2 cellular contexts compared by ENCODE assay signal in the genomic region with DNA sequence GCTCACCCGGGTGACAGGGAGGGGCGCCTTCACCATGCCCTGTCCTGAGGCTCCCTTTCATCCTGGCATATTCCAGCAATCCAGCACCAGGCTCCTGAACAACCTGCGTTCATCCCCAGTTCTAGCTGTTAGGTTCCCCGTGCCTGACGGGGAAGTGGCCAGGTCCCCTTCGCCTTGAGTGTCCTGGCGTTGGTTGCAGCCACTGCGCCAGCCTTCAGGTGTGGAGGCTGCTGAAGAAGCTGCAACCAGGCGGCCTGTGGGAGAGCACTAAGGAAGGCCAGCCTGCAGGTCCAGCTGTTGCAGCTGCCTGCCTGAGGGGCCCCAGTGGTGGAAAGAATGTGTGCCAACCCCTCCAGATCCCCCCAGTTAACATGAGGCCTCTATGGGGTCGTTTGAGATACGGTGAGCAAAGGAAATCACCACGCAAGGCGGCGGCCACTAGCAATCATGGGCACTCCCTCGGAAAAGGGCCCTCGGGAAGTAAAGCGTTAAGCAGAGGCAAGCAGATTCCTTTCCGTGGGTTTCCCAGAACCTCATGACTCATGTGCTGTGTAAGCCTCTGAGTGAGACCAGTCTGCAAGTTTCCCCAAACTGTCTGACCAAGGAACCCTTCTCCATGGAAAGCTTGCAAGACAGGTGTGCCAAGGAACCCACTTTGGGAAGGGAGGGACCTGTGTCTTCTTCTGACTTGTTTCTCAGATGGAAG.
A peak's percentile ranks its signal among the peaks of the same experiment; 100 is the strongest.
TF ChIP-seq lines count a peak whose summit lies in the region.

No MANE protein-coding gene starts in this region.

TF ChIP-seq in IMR-90, 13 proteins besides CTCF, POLR2A, EP300 and RAD21:
- TF ChIP-seq FOS (IDR thresholded peaks at IDR 0.05; ENCODE audit: low read depth, low read length), result no peak
- TF ChIP-seq, protein P1, sequence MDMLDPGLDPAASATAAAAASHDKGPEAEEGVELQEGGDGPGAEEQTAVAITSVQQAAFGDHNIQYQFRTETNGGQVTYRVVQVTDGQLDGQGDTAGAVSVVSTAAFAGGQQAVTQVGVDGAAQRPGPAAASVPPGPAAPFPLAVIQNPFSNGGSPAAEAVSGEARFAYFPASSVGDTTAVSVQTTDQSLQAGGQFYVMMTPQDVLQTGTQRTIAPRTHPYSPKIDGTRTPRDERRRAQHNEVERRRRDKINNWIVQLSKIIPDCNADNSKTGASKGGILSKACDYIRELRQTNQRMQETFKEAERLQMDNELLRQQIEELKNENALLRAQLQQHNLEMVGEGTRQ (IDR thresholded peaks at IDR 0.05; ENCODE audit: low read depth, low read length), result no peak
- no peak for TF ChIP-seq RFX5 (IDR thresholded peaks at IDR 0.05; ENCODE audit: low read depth, low read length)
- no peak for TF ChIP-seq MXI1 (IDR thresholded peaks at IDR 0.05; ENCODE audit: borderline replicate concordance, low read depth, low read length)
- TF ChIP-seq MAFK (IDR thresholded peaks at IDR 0.05; ENCODE audit: low read depth, low read length), result no peak
- no peak for TF ChIP-seq RCOR1 (IDR thresholded peaks at IDR 0.05; ENCODE audit: insufficient replicate concordance, low read length)
- TF ChIP-seq BHLHE40 (IDR thresholded peaks at IDR 0.05; ENCODE audit: low read depth, low read length), result no peak
- TF ChIP-seq, protein P2, sequence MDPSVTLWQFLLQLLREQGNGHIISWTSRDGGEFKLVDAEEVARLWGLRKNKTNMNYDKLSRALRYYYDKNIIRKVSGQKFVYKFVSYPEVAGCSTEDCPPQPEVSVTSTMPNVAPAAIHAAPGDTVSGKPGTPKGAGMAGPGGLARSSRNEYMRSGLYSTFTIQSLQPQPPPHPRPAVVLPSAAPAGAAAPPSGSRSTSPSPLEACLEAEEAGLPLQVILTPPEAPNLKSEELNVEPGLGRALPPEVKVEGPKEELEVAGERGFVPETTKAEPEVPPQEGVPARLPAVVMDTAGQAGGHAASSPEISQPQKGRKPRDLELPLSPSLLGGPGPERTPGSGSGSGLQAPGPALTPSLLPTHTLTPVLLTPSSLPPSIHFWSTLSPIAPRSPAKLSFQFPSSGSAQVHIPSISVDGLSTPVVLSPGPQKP (IDR thresholded peaks at IDR 0.05; ENCODE audit: borderline replicate concordance, low read depth, low read length), result no peak
- TF ChIP-seq CEBPB (IDR thresholded peaks at IDR 0.05; ENCODE audit: low read depth, low read length), result no peak
- no peak for TF ChIP-seq CHD1 (IDR thresholded peaks at IDR 0.05; ENCODE audit: low read depth, low read length)
- no peak for TF ChIP-seq NFE2L2 (IDR thresholded peaks at IDR 0.05; ENCODE audit: low read depth, low read length)
- no peak for TF ChIP-seq SMC3 (IDR thresholded peaks at IDR 0.05; ENCODE audit: low read depth, low read length)
- no peak for TF ChIP-seq MAZ (IDR thresholded peaks at IDR 0.05; ENCODE audit: borderline replicate concordance, low read depth, low read length)

TF ChIP-seq in HepG2, 621 proteins besides CTCF, POLR2A, EP300 and RAD21:
- no peak for TF ChIP-seq SP1 (IDR thresholded peaks at IDR 0.05)
- no peak for TF ChIP-seq SP1 (CRISPR knock-in tag; IDR thresholded peaks at IDR 0.05)
- TF ChIP-seq, protein P3, sequence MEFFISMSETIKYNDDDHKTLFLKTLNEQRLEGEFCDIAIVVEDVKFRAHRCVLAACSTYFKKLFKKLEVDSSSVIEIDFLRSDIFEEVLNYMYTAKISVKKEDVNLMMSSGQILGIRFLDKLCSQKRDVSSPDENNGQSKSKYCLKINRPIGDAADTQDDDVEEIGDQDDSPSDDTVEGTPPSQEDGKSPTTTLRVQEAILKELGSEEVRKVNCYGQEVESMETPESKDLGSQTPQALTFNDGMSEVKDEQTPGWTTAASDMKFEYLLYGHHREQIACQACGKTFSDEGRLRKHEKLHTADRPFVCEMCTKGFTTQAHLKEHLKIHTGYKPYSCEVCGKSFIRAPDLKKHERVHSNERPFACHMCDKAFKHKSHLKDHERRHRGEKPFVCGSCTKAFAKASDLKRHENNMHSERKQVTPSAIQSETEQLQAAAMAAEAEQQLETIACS (CRISPR knock-in tag; IDR thresholded peaks at IDR 0.05), result no peak
- 0 out of 2 replicates have a peak, but pooled peaks have one; percentile 24 for TF ChIP-seq ZSCAN12 (CRISPR knock-in tag; IDR thresholded peaks at IDR 0.05)
- TF ChIP-seq, protein P4, sequence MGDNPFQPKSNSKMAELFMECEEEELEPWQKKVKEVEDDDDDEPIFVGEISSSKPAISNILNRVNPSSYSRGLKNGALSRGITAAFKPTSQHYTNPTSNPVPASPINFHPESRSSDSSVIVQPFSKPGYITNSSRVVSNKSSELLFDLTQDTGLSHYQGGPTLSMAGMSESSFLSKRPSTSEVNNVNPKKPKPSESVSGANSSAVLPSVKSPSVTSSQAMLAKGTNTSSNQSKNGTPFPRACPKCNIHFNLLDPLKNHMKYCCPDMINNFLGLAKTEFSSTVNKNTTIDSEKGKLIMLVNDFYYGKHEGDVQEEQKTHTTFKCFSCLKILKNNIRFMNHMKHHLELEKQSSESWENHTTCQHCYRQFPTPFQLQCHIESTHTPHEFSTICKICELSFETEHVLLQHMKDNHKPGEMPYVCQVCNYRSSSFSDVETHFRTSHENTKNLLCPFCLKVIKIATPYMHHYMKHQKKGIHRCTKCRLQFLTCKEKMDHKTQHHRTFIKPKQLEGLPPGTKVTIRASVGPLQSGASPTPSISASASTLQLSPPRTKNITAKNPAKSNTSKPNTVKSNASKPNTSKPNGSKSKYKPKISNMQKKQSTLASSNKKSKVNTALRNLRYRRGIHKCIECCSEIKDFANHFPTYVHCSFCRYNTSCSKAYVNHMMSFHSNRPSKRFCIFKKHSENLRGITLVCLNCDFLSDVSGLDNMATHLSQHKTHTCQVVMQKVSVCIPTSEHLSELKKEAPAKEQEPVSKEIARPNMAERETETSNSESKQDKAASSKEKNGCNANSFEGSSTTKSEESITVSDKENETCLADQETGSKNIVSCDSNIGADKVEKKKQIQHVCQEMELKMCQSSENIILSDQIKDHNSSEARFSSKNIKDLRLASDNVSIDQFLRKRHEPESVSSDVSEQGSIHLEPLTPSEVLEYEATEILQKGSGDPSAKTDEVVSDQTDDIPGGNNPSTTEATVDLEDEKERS (CRISPR knock-in tag; IDR thresholded peaks at IDR 0.05), result no peak
